ENCODE assay signal across 10 cellular contexts in genomic region chr17:30950669-30951399, GRCh38. TPM values are rescaled to one million over a fixed set of nuclear protein-coding genes. Genes with fewer than 3 reads are reported as not detected.
DNase-seq lines count a peak whose midpoint lies in the region; ATAC-seq and TF ChIP-seq lines count a peak whose summit lies in the region.
"Had no signal": no experiment of that assay in that cellular context is flagged by ENCODE, and none has a peak within 500 bp of the region (broad histone marks: within the 10 kb centered on the region; RNA-seq: fewer than 3 reads in every experiment).

No MANE protein-coding gene starts in this region.

- in situ Hi-C loops in GM23248 (cut with MboI): no loop called here

- WGBS in GM23248 (ENCODE audit: low coverage in 1 of 2, low lambda C conversion rate in 2 of 2, missing lambda C conversion rate in 2 of 2), 2 experiments: 35 to 46% methylated on average over 9 of the region's 9 CpGs

- H3K27ac ChIP-seq in GM23248 (no peak overlapping the region), PC-3 (ENCODE audit: low read length) (no peak overlapping the region), skeletal muscle tissue (ENCODE audit: low read depth, low read length) (peak overlapping the region; percentile 54)
- H3K27ac ChIP-seq: ovary had no signal

- H3K4me1 ChIP-seq in GM23248 (ENCODE audit: insufficient read depth) (0 out of 2 replicates have a peak, but pooled peaks cover 4% of the 10 kb centered on the region), PC-3 (ENCODE audit: insufficient read depth, low read length) (no peaks in the 10 kb centered on the region), skeletal muscle tissue (ENCODE audit: control insufficient read depth in 3 of 3, insufficient read depth in 3 of 3, low read length in 3 of 3) (peaks cover 3 to 10% (median 6%) of the 10 kb centered on the region in 3 donors)
- H3K4me1 ChIP-seq: HAP-1 had no signal

- POLR2A ChIA-PET in PC-3 (lab: Charles Lee; ENCODE audit: unreplicated experiment): no interaction called here

- H3K79me2 ChIP-seq in GM23248 (ENCODE audit: insufficient read depth): no peaks in the 10 kb centered on the region
- H3K79me2 ChIP-seq in PC-3 (ENCODE audit: low read length): no peaks in the 10 kb centered on the region

- H3K27me3 ChIP-seq in GM23248 (replicated peaks; ENCODE audit: insufficient read depth) (no peaks in the 10 kb centered on the region), PC-3 (ENCODE audit: low read length) (no peaks in the 10 kb centered on the region), skeletal muscle tissue (ENCODE audit: control insufficient read depth in 3 of 3, insufficient read depth in 3 of 3, low read length in 3 of 3) (no peaks in the 10 kb centered on the region)
- H3K27me3 ChIP-seq: ovary had no signal

- H3K4me3 Mint-ChIP-seq in T-helper 17 cell: no peak overlapping the region

- H2AFZ ChIP-seq in GM23248: 0 out of 2 replicates have a peak overlapping the region, but pooled peaks have one; percentile 27
- no peak overlapping the region for H2AFZ ChIP-seq in PC-3 (ENCODE audit: low read length)

- H3K4me2 ChIP-seq in GM23248 (ENCODE audit: unreplicated experiment) (no peak overlapping the region), PC-3 (ENCODE audit: low read length) (no peak overlapping the region)

- H3K9me3 ChIP-seq in GM23248 (ENCODE audit: low read depth) (no peaks in the 10 kb centered on the region), PC-3 (ENCODE audit: low read length) (no peaks in the 10 kb centered on the region), skeletal muscle tissue (ENCODE audit: control insufficient read depth in 3 of 3, low read length in 3 of 3) (no peaks in the 10 kb centered on the region), T-helper 17 cell (ENCODE audit: control insufficient read depth, low read length, poor library complexity, severe bottlenecking) (no peaks in the 10 kb centered on the region)
- H3K9me3 ChIP-seq: HAP-1, ovary had no signal

- CTCF ChIA-PET in PC-3 (lab: Charles Lee): no interaction called here

- H3K9ac ChIP-seq in GM23248 (no peak overlapping the region), PC-3 (ENCODE audit: low read length) (no peak overlapping the region), skeletal muscle tissue (ENCODE audit: low read depth in 1 of 3, low read length in 3 of 3) (no peak overlapping the region)

- H3K36me3 ChIP-seq in GM23248 (ENCODE audit: low read depth): no peaks in the 10 kb centered on the region
- H3K36me3 ChIP-seq in PC-3 (ENCODE audit: low read depth, low read length): no peaks in the 10 kb centered on the region
- H3K36me3 ChIP-seq in skeletal muscle tissue (ENCODE audit: control insufficient read depth in 3 of 3, insufficient read depth in 3 of 3, low read length in 3 of 3): no peaks in the 10 kb centered on the region
- H3K36me3 ChIP-seq: ovary had no signal

- H3K36me3 Mint-ChIP-seq in T-helper 17 cell (ENCODE audit: low read depth): no peaks in the 10 kb centered on the region

- intact Hi-C loops in PC-3 (cut with micrococcal nuclease): no loop called here

- H3K27ac Mint-ChIP-seq in T-helper 17 cell: no peak overlapping the region

- BruUV-seq in PC-3 (replicated peaks; lab: Mats Ljungman, UMichigan): no TSS peak

- H3K9me2 ChIP-seq in GM23248 (ENCODE audit: insufficient read depth) (no peaks in the 10 kb centered on the region), PC-3 (replicated peaks; ENCODE audit: low read length) (no peaks in the 10 kb centered on the region)

- H3K4me3 ChIP-seq in GM23248 (no peak overlapping the region), PC-3 (ENCODE audit: low read length) (no peak overlapping the region), skeletal muscle tissue (ENCODE audit: low read length in 3 of 3) (no peak overlapping the region)
- H3K4me3 ChIP-seq: HAP-1, ovary had no signal

- H3K27me3 Mint-ChIP-seq in T-helper 17 cell: no peaks in the 10 kb centered on the region

- DNase-seq in GM23248: peak; percentile 92
- peak; percentile 46 for DNase-seq in PC-3
- peak; percentile 66 for DNase-seq in globus pallidus (ENCODE audit: low spot score)
- no peak for DNase-seq in T-helper 17 cell
- DNase-seq in iPS-NIHi11 (ENCODE audit: low spot score): no peak
- DNase-seq in activated naive CD4-positive, alpha-beta T cell treated with Interleukin-2 at 50 U/mL for 16 hours: no peak
- no peak for DNase-seq in NK-92 (lab: John Stamatoyannopoulos, UW; ENCODE audit: unreplicated experiment)

- no peak for TF ChIP-seq CTCF in PC-3 (conservative IDR thresholded peaks at IDR 0.05; ENCODE audit: low read depth, low read length)

- H3K4me1 Mint-ChIP-seq in T-helper 17 cell: no peaks in the 10 kb centered on the region

- peak; percentile 35 for ATAC-seq in PC-3
- ATAC-seq in T-helper 17 cell: no peak

- H4K20me1 ChIP-seq in GM23248 (ENCODE audit: insufficient read depth) (no peaks in the 10 kb centered on the region), PC-3 (ENCODE audit: low read length) (no peaks in the 10 kb centered on the region)

- peaks cover 5% of the 10 kb centered on the region; the same call in 1 of the 2 replicates for H3F3A ChIP-seq in GM23248 (ENCODE audit: insufficient read depth)
- H3F3A ChIP-seq in PC-3 (ENCODE audit: low read length, unreplicated experiment): no peaks in the 10 kb centered on the region

RNA-seq across cellular contexts. Expression of gene RNF135, which starts 20.0 kb away (rescaled TPM):
- total RNA-seq in GM23248 (2014; rRNA removed; shearing (Covaris generic)): 16.7 and 21.2 TPM in 2 replicates
- 20.0 and 20.5 TPM in 2 replicates for polyA plus RNA-seq in GM23248 (2016; fragmentation: Nextera tagmentation; extraction: Ambion mirVana)
- total RNA-seq in PC-3 (2014; rRNA removed) (10.4 and 10.7 TPM in 2 replicates), skeletal muscle tissue (5.2 TPM), T-helper 17 cell (1 to 10 TPM; 2.3 to 5.9 TPM)

RNA-seq across cellular contexts. Expression of gene ADAP2, which starts 29.1 kb away (rescaled TPM):
- not detected in 2 replicates for total RNA-seq in GM23248 (2014; rRNA removed; shearing (Covaris generic))
- 0.34 TPM in 1 of 2 replicates, not detected in the other for polyA plus RNA-seq in GM23248 (2016; fragmentation: Nextera tagmentation; extraction: Ambion mirVana)
- total RNA-seq in PC-3 (2014; rRNA removed): 0.86 and 2.5 TPM in 2 replicates
- total RNA-seq in skeletal muscle tissue: 9.4 TPM
- 1 to 10 TPM in 1 of 2 donors, under 1 TPM in 1; 0.42 to 1.1 TPM for total RNA-seq in T-helper 17 cell

RNA-seq across cellular contexts. Expression of gene TEFM, which starts 44.8 kb away (rescaled TPM):
- 7.6 and 8.1 TPM in 2 replicates for total RNA-seq in GM23248 (2014; rRNA removed; shearing (Covaris generic))
- polyA plus RNA-seq in GM23248 (2016; fragmentation: Nextera tagmentation; extraction: Ambion mirVana): 21.4 and 24.7 TPM in 2 replicates
- total RNA-seq in PC-3 (2014; rRNA removed): 9.3 and 11.3 TPM in 2 replicates
- total RNA-seq in skeletal muscle tissue: 8.9 TPM
- 1 to 10 TPM; 8.4 to 9.1 TPM for total RNA-seq in T-helper 17 cell

Comparison
In these comparisons a context has a peak if more than half of its experiments do, and no peak if none do; other contexts are left out.
1. DNase-seq: peak in GM23248 (single experiment), PC-3 (single experiment) and globus pallidus (single experiment); none in T-helper 17 cell (0 of 3), iPS-NIHi11 (single experiment), activated naive CD4-positive, alpha-beta T cell treated with Interleukin-2 at 50 U/mL for 16 hours (single experiment) and NK-92 (single experiment).